10 cellular contexts compared by ENCODE assay signal in genomic region chr10:72186633-72187330, GRCh38. TPM values are rescaled to one million over a fixed set of nuclear protein-coding genes. Genes with fewer than 3 reads are reported as not detected.
DNase-seq lines count a peak whose midpoint lies in the region; ATAC-seq, FAIRE-seq and TF ChIP-seq lines count a peak whose summit lies in the region.
"Had no signal": no experiment of that assay in that cellular context is flagged by ENCODE, and none has a peak within 500 bp of the region (broad histone marks: within the 10 kb centered on the region; RNA-seq: fewer than 3 reads in every experiment).

No MANE protein-coding gene starts in this region.

- peak overlapping the region; percentile 67; the same call in 1 of the 2 replicates for H3K4me3 Mint-ChIP-seq in HFFc6

- intact Hi-C loops in kidney (cut with DNase I) (no loop called here), spleen (cut with DNase I; ENCODE audit: low total_unique reads) (loop anchor here (10.0 kb wide), 1 partner anchor 52 kb away; no protein-coding TSS in a partner anchor)

- no peak for FAIRE-seq in kidney (lab: Jason Lieb, UNC)
- FAIRE-seq: GM12892 had no signal

- TF ChIP-seq POLR2A in spleen (IDR thresholded peaks at IDR 0.05), result no peak

- H3K27ac ChIP-seq in caudate nucleus (ENCODE audit: low read depth, low read length) (peak overlapping the region; percentile 41), kidney (ENCODE audit: low read depth in 2 of 2, low read length in 2 of 2) (peak overlapping the region; percentile 53 to 95), spleen (peak overlapping the region; percentile 58 to 86 (median 84))
- H3K27ac ChIP-seq: SJSA1 had no signal

- no peaks in the 10 kb centered on the region for H3K27me3 ChIP-seq in spleen (replicated peaks in 1 of 7)
- H3K27me3 ChIP-seq: SJSA1 had no signal

- DNase-seq in HFFc6, result no peak
- peak in 1 of 61 donors; percentile 19 for DNase-seq in caudate nucleus (lab: John Stamatoyannopoulos, UW)
- DNase-seq in kidney, result no peak
- DNase-seq in spleen, result no peak
- DNase-seq in SKM-1 (lab: John Stamatoyannopoulos, UW; ENCODE audit: unreplicated experiment), result no peak
- no peak for DNase-seq in activated CD4-positive, alpha-beta T cell treated with anti-CD3 and anti-CD28 coated beads for 48 hours
- DNase-seq in COLO668 (lab: John Stamatoyannopoulos, UW; ENCODE audit: unreplicated experiment), result no peak

- no peaks in the 10 kb centered on the region for H3K27me3 Mint-ChIP-seq in HFFc6 (ENCODE audit: insufficient read depth)

- H3K9me3 ChIP-seq in kidney (ENCODE audit: control insufficient read depth in 1 of 2, low read length in 2 of 2) (no peaks in the 10 kb centered on the region), spleen (peaks cover 0 to 12% (median 10%) of the 10 kb centered on the region in 8 donors)
- H3K9me3 ChIP-seq: SJSA1 had no signal

- ATAC-seq in HG03159 (IDR thresholded peaks at IDR 0.05; ENCODE audit: unreplicated experiment), result no peak

- no peaks in the 10 kb centered on the region for H3K36me3 ChIP-seq in kidney (ENCODE audit: control insufficient read depth in 1 of 2, insufficient read depth in 2 of 2, low read length in 2 of 2)
- H3K36me3 ChIP-seq in spleen, result peaks cover 0 to 61% (median 11%) of the 10 kb centered on the region in 6 donors

- no peak for TF ChIP-seq CTCF in HFFc6 (IDR thresholded peaks at IDR 0.05)
- TF ChIP-seq CTCF in kidney (IDR thresholded peaks at IDR 0.05; ENCODE audit: borderline replicate concordance, extremely low read depth, insufficient read depth), result no peak
- no peak for TF ChIP-seq CTCF in spleen (IDR thresholded peaks at IDR 0.05 in 8 of 11, conservative IDR thresholded peaks at IDR 0.05 in 3 of 11)

- H3K9ac ChIP-seq in kidney (ENCODE audit: low read length in 2 of 2), result peak overlapping the region in 1 of 2 donors; percentile 0

- WGBS in spleen, 5 donors, result 34 to 49% (median 44%) methylated on average over 8 to 9 of the region's 9 CpGs

- H3K9me3 Mint-ChIP-seq in HFFc6, result peaks cover 10% of the 10 kb centered on the region; the same call in 1 of the 2 replicates

- peak overlapping the region; percentile 74; the same call in 1 of the 2 replicates for H3K27ac Mint-ChIP-seq in HFFc6

- no peaks in the 10 kb centered on the region for H3K4me1 ChIP-seq in kidney (ENCODE audit: control insufficient read depth in 1 of 2, insufficient read depth in 1 of 2, low read depth in 1 of 2, low read length in 2 of 2)
- H3K4me1 ChIP-seq in spleen, result peaks cover 2 to 23% (median 10%) of the 10 kb centered on the region in 6 donors
- H3K4me1 ChIP-seq: SJSA1 had no signal

- peaks cover 10% of the 10 kb centered on the region for H3K4me1 Mint-ChIP-seq in HFFc6 (ENCODE audit: low read depth)

- H3K4me3 ChIP-seq in kidney (ENCODE audit: low read length in 2 of 2) (peak overlapping the region in 1 of 2 donors; percentile 12), spleen (peak overlapping the region in 1 of 8 donors; percentile 8)
- H3K4me3 ChIP-seq: SJSA1 had no signal

- H3K36me3 Mint-ChIP-seq in HFFc6 (ENCODE audit: low read depth), result peaks cover 19% of the 10 kb centered on the region

RNA-seq across cellular contexts. Expression of gene ANAPC16, which starts 29.0 kb away (rescaled TPM):
- total RNA-seq in HFFc6 (2021; fragmentation: NEBNext Ultra II Directional; extraction: Animal tissue kit (Norgen Biotek cat#: 25700)), result 10 to 100 TPM; 40.4 to 46.0 (median 40.7) TPM
- 132 TPM for total RNA-seq in kidney
- polyA plus RNA-seq in kidney (ENCODE audit: insufficient read depth, low read depth, low replicate concordance), result 210 TPM
- total RNA-seq in spleen, result 100 to 1,000 TPM in 3 of 7 donors, 10 to 100 TPM in 4; 70.8 to 115 (median 97.2) TPM
- polyA plus RNA-seq in spleen, result 100 to 1,000 TPM; 182 to 239 (median 224) TPM

RNA-seq across cellular contexts. Expression of gene ASCC1, which starts 29.3 kb away (rescaled TPM):
- 10 to 100 TPM; 21.0 to 29.6 (median 25.3) TPM for total RNA-seq in HFFc6 (2021; fragmentation: NEBNext Ultra II Directional; extraction: Animal tissue kit (Norgen Biotek cat#: 25700))
- total RNA-seq in kidney, result 36.1 TPM
- 24.0 TPM for polyA plus RNA-seq in kidney (ENCODE audit: insufficient read depth, low read depth, low replicate concordance)
- 10 to 100 TPM; 23.7 to 41.7 (median 37.9) TPM for total RNA-seq in spleen
- 10 to 100 TPM; 11.9 to 22.0 (median 18.4) TPM for polyA plus RNA-seq in spleen
